In genomic region chr19:38514812-38515633, GRCh38 we compare ENCODE assay signal across 8 cellular contexts.
DNase-seq lines count a peak whose midpoint lies in the region; ATAC-seq, FAIRE-seq and TF ChIP-seq lines count a peak whose summit lies in the region.

No MANE protein-coding gene starts in this region.

- H3K4me3 ChIP-seq in breast epithelium (peak overlapping the region in 1 of 3 donors; percentile 23), keratinocyte (ENCODE audit: control insufficient read depth in 2 of 3, extremely low read depth in 1 of 3, insufficient read depth in 2 of 3, low read depth in 1 of 3, low read length in 3 of 3) (no peak overlapping the region)

- H3K36me3 Mint-ChIP-seq in WTC11: no peaks in the 10 kb centered on the region; the same call in 1 of the 2 replicates

- intact Hi-C loops in breast epithelium (cut with DNase I; ENCODE audit: low total_unique reads): loop anchor here (1.0 kb wide), 1 partner anchor 34 kb away; no protein-coding TSS in a partner anchor

- H3K4me1 ChIP-seq in breast epithelium: no peaks in the 10 kb centered on the region
- H3K4me1 ChIP-seq in keratinocyte (ENCODE audit: control insufficient read depth, extremely low read depth, insufficient read depth, low read length): no peaks in the 10 kb centered on the region

- ATAC-seq in WTC11 (peak; percentile 93), GM18870 (IDR thresholded peaks at IDR 0.05; ENCODE audit: unreplicated experiment) (no peak)

- peak overlapping the region; percentile 73 for H2AFZ ChIP-seq in keratinocyte (ENCODE audit: control insufficient read depth, low read length)

- no peak overlapping the region for H3K4me3 Mint-ChIP-seq in WTC11

- no peaks in the 10 kb centered on the region for H3K9me1 ChIP-seq in keratinocyte (ENCODE audit: control insufficient read depth, extremely low read depth, insufficient read depth, low read length)

- no peaks in the 10 kb centered on the region for H3K9me3 Mint-ChIP-seq in WTC11

- FAIRE-seq in keratinocyte (lab: Jason Lieb, UNC): peak; percentile 48

- peak; percentile 59 to 69 for DNase-seq in SHP77 (lab: John Stamatoyannopoulos, UW)
- DNase-seq in SHP77 treated with DMSO at 0.1 percent for 48 hours (lab: John Stamatoyannopoulos, UW): no peak
- DNase-seq in NCI-H146 treated with DMSO at 0.1 percent for 48 hours (lab: John Stamatoyannopoulos, UW; ENCODE audit: unreplicated experiment): peak; percentile 39
- peak; percentile 84 for DNase-seq in WTC11 (ENCODE audit: low spot score)
- DNase-seq in breast epithelium (ENCODE audit: low spot score in 2 of 2): peak in 1 of 2 donors; percentile 50
- peak; percentile 2 for DNase-seq in keratinocyte (ENCODE audit: low read depth, low spot score)
- DNase-seq in stimulated activated CD4-positive, alpha-beta T cell treated with anti-CD3 and anti-CD28 coated beads, Interleukin-2, amount 100 ng/mL, for 24 hours: peak; percentile 80 to 83

- H4K20me1 ChIP-seq in keratinocyte (ENCODE audit: control insufficient read depth, extremely low read depth, insufficient read depth, low read length): no peaks in the 10 kb centered on the region

- no peaks in the 10 kb centered on the region for H3K4me1 Mint-ChIP-seq in WTC11

- no peak overlapping the region for H3K9ac ChIP-seq in keratinocyte (ENCODE audit: control insufficient read depth, extremely low read depth, insufficient read depth, low read length)

- H3K9me3 ChIP-seq in breast epithelium (no peaks in the 10 kb centered on the region), keratinocyte (ENCODE audit: control insufficient read depth, low read depth, low read length) (no peaks in the 10 kb centered on the region)

- CTCF ChIA-PET in WTC11 (lab: Charles Lee): interaction anchor here (0.5 to 2.0 kb wide), 11 partner anchors 8 to 217 kb away, joined by 3 to 15 read pairs (median 3); partner anchors contain the start of genes EIF3K, FAM98C and GGN

- H3K27ac Mint-ChIP-seq in WTC11: no peak overlapping the region

- H3K4me2 ChIP-seq in keratinocyte (ENCODE audit: control insufficient read depth, extremely low read depth, insufficient read depth, low read depth, low read length): no peak overlapping the region

- TF ChIP-seq CTCF in WTC11 (IDR thresholded peaks at IDR 0.05) (peak; percentile 81), breast epithelium (IDR thresholded peaks at IDR 0.05) (peak; percentile 46 to 78 (median 51)), keratinocyte (optimal IDR thresholded peaks at IDR 0.05 in 1 of 3, IDR thresholded peaks at IDR 0.05 in 1 of 3, conservative IDR thresholded peaks at IDR 0.05 in 1 of 3; ENCODE audit: extremely low read depth in 1 of 3, insufficient read depth in 2 of 3, low read length in 3 of 3) (peak; percentile 73 to 96 (median 93))

- dilution Hi-C loops in keratinocyte (cut with MboI; ENCODE audit: extremely low pct_ligation_motif_present, low sequenced_read_pairs): no loop called here

- H3K36me3 ChIP-seq in breast epithelium: no peaks in the 10 kb centered on the region
- no peaks in the 10 kb centered on the region for H3K36me3 ChIP-seq in keratinocyte (ENCODE audit: control insufficient read depth in 2 of 2, extremely low read depth in 1 of 2, insufficient read depth in 2 of 2, low read length in 2 of 2)

- no peak for TF ChIP-seq POLR2A in breast epithelium (IDR thresholded peaks at IDR 0.05)

- no peaks in the 10 kb centered on the region for H3K79me2 ChIP-seq in keratinocyte (ENCODE audit: control insufficient read depth, insufficient read depth, low read length)

- H3K27ac ChIP-seq in breast epithelium: no peak overlapping the region
- no peak overlapping the region for H3K27ac ChIP-seq in keratinocyte (ENCODE audit: control insufficient read depth, insufficient read depth, low read length)

- POLR2A ChIA-PET in WTC11 (lab: Charles Lee): no interaction called here

- no peaks in the 10 kb centered on the region for H3K27me3 Mint-ChIP-seq in WTC11 (ENCODE audit: low read depth)

- H3K27me3 ChIP-seq in breast epithelium (peaks cover 0 to 4% of the 10 kb centered on the region in 2 donors), keratinocyte (ENCODE audit: control insufficient read depth, extremely low read depth, insufficient read depth, low read length) (no peaks in the 10 kb centered on the region)

TF ChIP-seq in WTC11, 78 proteins besides CTCF, POLR2A, EP300 and RAD21:
- 0 out of 2 replicates have a peak, but pooled peaks have one; percentile 3 for TF ChIP-seq ZNF121 (CRISPR knock-in tag; IDR thresholded peaks at IDR 0.05)
- no peak for TF ChIP-seq FOXK1 (CRISPR knock-in tag; IDR thresholded peaks at IDR 0.05)
- no peak for TF ChIP-seq ZNF425 (CRISPR knock-in tag; conservative IDR thresholded peaks at IDR 0.05)
- no peak for TF ChIP-seq ERG (CRISPR knock-in tag; IDR thresholded peaks at IDR 0.05)
- 0 out of 2 replicates have a peak, but pooled peaks have one; percentile 30 for TF ChIP-seq E2F5 (CRISPR knock-in tag; IDR thresholded peaks at IDR 0.05)
